Comparison of ENCODE assay signal across 29 cellular contexts in the genomic region with DNA sequence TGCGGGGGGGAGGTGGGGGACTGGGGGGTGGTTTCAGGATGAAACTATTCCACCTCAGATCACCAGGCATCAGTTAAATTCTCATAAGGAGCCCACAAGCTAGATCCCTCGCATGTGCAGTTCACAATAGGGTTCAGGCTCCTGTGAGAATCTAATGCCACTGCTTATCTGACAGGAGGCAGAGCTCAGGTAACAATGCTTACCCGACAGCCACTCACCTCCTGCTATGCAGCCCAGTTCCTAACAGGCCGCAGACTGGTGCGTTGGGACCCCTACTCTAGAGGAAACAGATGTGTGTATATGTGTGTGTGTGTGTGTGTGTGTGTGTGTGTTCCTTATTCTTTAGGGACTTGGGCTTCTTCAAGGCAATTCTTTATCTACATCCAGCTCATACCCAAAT.
"Had no signal": no experiment of that assay in that cellular context is flagged by ENCODE, and none has a peak within 500 bp of the region (broad histone marks: within the 10 kb centered on the region; RNA-seq: fewer than 3 reads in every experiment).

No MANE protein-coding gene starts in this region.

- H3K27me3 ChIP-seq: body of pancreas, colonic mucosa, esophagus muscularis mucosa had no signal

- H3K27ac ChIP-seq: body of pancreas, colonic mucosa, esophagus muscularis mucosa, foreskin keratinocyte, gastrocnemius medialis, heart left ventricle, WERI-Rb-1 had no signal

- H3K4me1 ChIP-seq: body of pancreas, colonic mucosa, esophagus muscularis mucosa, foreskin keratinocyte, gastrocnemius medialis, heart left ventricle had no signal

- H3K4me3 ChIP-seq: body of pancreas, colonic mucosa, esophagus muscularis mucosa, gastrocnemius medialis, heart left ventricle had no signal

- ATAC-seq: activated CD4-positive, alpha-beta T cell treated with anti-CD3 and anti-CD28 coated beads for 36 hours; activated CD8-positive, alpha-beta T cell treated with anti-CD3 and anti-CD28 coated beads for 36 hours; activated T-cell treated with anti-CD3 and anti-CD28 coated beads, Interleukin-2, amount 50 U/mL, for 4 hours; activated T-helper 17 cell treated with anti-CD3 and anti-CD28 coated beads, Interleukin-2, amount 50 U/mL, for 72 hours; body of pancreas; foreskin keratinocyte; gastrocnemius medialis; heart left ventricle had no signal

- FAIRE-seq: TTC549 had no signal

- H3K36me3 ChIP-seq: colonic mucosa, esophagus muscularis mucosa, gastrocnemius medialis, heart left ventricle, WERI-Rb-1 had no signal

- H3K36me3 Mint-ChIP-seq: activated naive CD8-positive, alpha-beta T cell had no signal

- H3K9me3 ChIP-seq: body of pancreas, colonic mucosa, esophagus muscularis mucosa, gastrocnemius medialis, heart left ventricle had no signal

- H3K9me3 Mint-ChIP-seq: activated CD8-positive, alpha-beta T cell treated with anti-CD3 and anti-CD28 coated beads for 36 hours; activated T-cell treated with anti-CD3 and anti-CD28 coated beads, Interleukin-2, amount 50 U/mL, for 4 hours; activated T-helper 17 cell treated with anti-CD3 and anti-CD28 coated beads, Interleukin-2, amount 50 U/mL, for 72 hours had no signal

- H3K27ac Mint-ChIP-seq: activated CD4-positive, alpha-beta T cell treated with anti-CD3 and anti-CD28 coated beads for 36 hours; activated CD8-positive, alpha-beta T cell treated with anti-CD3 and anti-CD28 coated beads for 36 hours; activated naive CD8-positive, alpha-beta T cell; activated T-helper 17 cell treated with anti-CD3 and anti-CD28 coated beads, Interleukin-2, amount 50 U/mL, for 72 hours had no signal

- DNase-seq: activated CD4-positive, alpha-beta T cell treated with anti-CD3 and anti-CD28 coated beads for 36 hours; activated CD4-positive, alpha-beta T cell treated with anti-CD3 and anti-CD28 coated beads, Interleukin-2, amount 50 U/mL, for 1 hour; activated CD4-positive, alpha-beta T cell treated with anti-CD3 and anti-CD28 coated beads, Interleukin-2, amount 50 U/mL, for 48 hours; activated CD4-positive, CD25-positive, alpha-beta regulatory T cell; activated CD4-positive, CD25-positive, alpha-beta regulatory T cell treated with anti-CD3 and anti-CD28 coated beads, Interleukin-2, amount 50 U/mL, for 72 hours; activated CD8-positive, alpha-beta memory T cell treated with anti-CD3 and anti-CD28 coated beads for 24 hours; activated CD8-positive, alpha-beta T cell treated with anti-CD3 and anti-CD28 coated beads for 36 hours; activated effector memory CD4-positive, alpha-beta T cell treated with Interleukin-2 at 50 U/mL for 16 hours; activated gamma-delta T cell treated with Interleukin-2 at 50 U/mL for 16 hours; activated naive CD4-positive, alpha-beta T cell treated with anti-CD3 and anti-CD28 coated beads, Interleukin-2, amount 50 U/mL, for 16 hours; activated naive CD4-positive, alpha-beta T cell treated with Interleukin-2 at 50 U/mL for 16 hours; activated T-cell treated with anti-CD3 and anti-CD28 coated beads, Interleukin-2, amount 50 U/mL, for 4 hours; amygdala; aorta; body of pancreas; caudate nucleus; colonic mucosa; effector CD8-positive, alpha-beta T cell; erythroblast; foreskin keratinocyte; gastrocnemius medialis; glutamatergic neuron; T-helper 2 cell; WERI-Rb-1 had no signal

- H3K4me1 Mint-ChIP-seq: activated CD4-positive, alpha-beta T cell treated with anti-CD3 and anti-CD28 coated beads for 36 hours; activated T-helper 17 cell treated with anti-CD3 and anti-CD28 coated beads, Interleukin-2, amount 50 U/mL, for 72 hours had no signal

- H3K4me3 Mint-ChIP-seq: activated CD4-positive, alpha-beta T cell treated with anti-CD3 and anti-CD28 coated beads for 36 hours; activated CD8-positive, alpha-beta T cell treated with anti-CD3 and anti-CD28 coated beads for 36 hours; activated naive CD8-positive, alpha-beta T cell; activated T-cell treated with anti-CD3 and anti-CD28 coated beads, Interleukin-2, amount 50 U/mL, for 4 hours; activated T-helper 17 cell treated with anti-CD3 and anti-CD28 coated beads, Interleukin-2, amount 50 U/mL, for 72 hours had no signal
